In genomic region chr1:156742801-156743200, GRCh38 we compare ENCODE assay signal across 16 cellular contexts. TPM values are rescaled to one million over a fixed set of nuclear protein-coding genes. Genes with fewer than 3 reads are reported as not detected.
DNase-seq lines count a peak whose midpoint lies in the region; ATAC-seq and TF ChIP-seq lines count a peak whose summit lies in the region.
"Had no signal": no experiment of that assay in that cellular context is flagged by ENCODE, and none has a peak within 500 bp of the region (broad histone marks: within the 10 kb centered on the region; RNA-seq: fewer than 3 reads in every experiment).

No MANE protein-coding gene starts in this region.

- no peaks in the 10 kb centered on the region for H3K27me3 Mint-ChIP-seq in endodermal cell (ENCODE audit: insufficient read depth)
- no peaks in the 10 kb centered on the region for H3K27me3 Mint-ChIP-seq in stimulated activated naive B cell treated with anti-CD40 and anti-IgM and Interleukin-4, amounts not matched to agents 10 μg/mL and 1 μg/mL and 100 μg/mL, for 72 hours

- peaks cover 46% of the 10 kb centered on the region for H3K4me1 Mint-ChIP-seq in endodermal cell
- peaks cover 37 to 59% of the 10 kb centered on the region in 2 donors for H3K4me1 Mint-ChIP-seq in stimulated activated naive B cell treated with anti-CD40 and anti-IgM and Interleukin-4, amounts not matched to agents 10 μg/mL and 1 μg/mL and 100 μg/mL, for 72 hours

- intact Hi-C loops in Right ventricle myocardium superior (cut with DNase I), result no loop called here
- intact Hi-C loops in left ventricle myocardium inferior (cut with micrococcal nuclease), result no loop called here

- H3K9ac ChIP-seq in endodermal cell (ENCODE audit: extremely low read depth, low read length, poor library complexity, severe bottlenecking), result no peak overlapping the region

- POLR2A ChIA-PET in RWPE1 (lab: Yijun Ruan, JAX; ENCODE audit: low non-redundant PET), result no interaction called here

- H3K27me3 ChIP-seq in left ventricle myocardium inferior (ENCODE audit: low read depth) (no peaks in the 10 kb centered on the region), endodermal cell (ENCODE audit: control insufficient read depth, insufficient read depth, low read length, poor library complexity, severe bottlenecking) (no peaks in the 10 kb centered on the region)
- H3K27me3 ChIP-seq: sigmoid colon, upper lobe of right lung had no signal

- peaks cover 43% of the 10 kb centered on the region for H3K36me3 Mint-ChIP-seq in endodermal cell (ENCODE audit: low read depth)
- peaks cover 53 to 78% of the 10 kb centered on the region in 2 donors for H3K36me3 Mint-ChIP-seq in stimulated activated naive B cell treated with anti-CD40 and anti-IgM and Interleukin-4, amounts not matched to agents 10 μg/mL and 1 μg/mL and 100 μg/mL, for 72 hours

- H3K9me3 ChIP-seq in left ventricle myocardium inferior (replicated peaks), result no peaks in the 10 kb centered on the region
- H3K9me3 ChIP-seq in endodermal cell (ENCODE audit: control insufficient read depth, low read length), result no peaks in the 10 kb centered on the region
- H3K9me3 ChIP-seq: sigmoid colon, upper lobe of right lung had no signal

- H3K9me3 Mint-ChIP-seq in endodermal cell, result no peaks in the 10 kb centered on the region
- peaks cover 0 to 2% of the 10 kb centered on the region in 2 donors for H3K9me3 Mint-ChIP-seq in stimulated activated naive B cell treated with anti-CD40 and anti-IgM and Interleukin-4, amounts not matched to agents 10 μg/mL and 1 μg/mL and 100 μg/mL, for 72 hours

- peak overlapping the region; percentile 94 for H3K27ac Mint-ChIP-seq in endodermal cell
- peak overlapping the region; percentile 44 for H3K27ac Mint-ChIP-seq in stimulated activated naive B cell treated with anti-CD40 and anti-IgM and Interleukin-4, amounts not matched to agents 10 μg/mL and 1 μg/mL and 100 μg/mL, for 72 hours

- H3K4me3 Mint-ChIP-seq in endodermal cell, result no peak overlapping the region
- no peak overlapping the region for H3K4me3 Mint-ChIP-seq in stimulated activated naive B cell treated with anti-CD40 and anti-IgM and Interleukin-4, amounts not matched to agents 10 μg/mL and 1 μg/mL and 100 μg/mL, for 72 hours

- CTCF ChIA-PET in RWPE1 (lab: Yijun Ruan, JAX), result no interaction called here

- H3K4me1 ChIP-seq in left ventricle myocardium inferior, result peaks cover 62% of the 10 kb centered on the region
- peaks cover 20% of the 10 kb centered on the region for H3K4me1 ChIP-seq in endodermal cell (ENCODE audit: control insufficient read depth, insufficient read depth, low read length)

- ATAC-seq in Right ventricle myocardium superior (ENCODE audit: poor library complexity) (no peak), GM21381 (IDR thresholded peaks at IDR 0.05; ENCODE audit: unreplicated experiment) (no peak), GM19324 (IDR thresholded peaks at IDR 0.05; ENCODE audit: low FRiP score, unreplicated experiment) (no peak)
- ATAC-seq in stimulated activated naive B cell treated with anti-CD40 and anti-IgM and Interleukin-4, amounts not matched to agents 10 μg/mL and 1 μg/mL and 100 μg/mL, for 72 hours (replicated peaks), result no peak
- ATAC-seq: left ventricle myocardium superior, upper lobe of right lung had no signal

- WGBS in endodermal cell (ENCODE audit: insufficient coverage in 1 of 2, insufficient read length in 1 of 2), 2 experiments, result 90 to 100% methylated on average over 1 to 4 of the region's 4 CpGs

- TF ChIP-seq CTCF in left ventricle myocardium inferior (IDR thresholded peaks at IDR 0.05; ENCODE audit: borderline replicate concordance), result no peak
- no peak for TF ChIP-seq CTCF in RWPE1 (conservative IDR thresholded peaks at IDR 0.05; ENCODE audit: low read depth)
- TF ChIP-seq CTCF in endodermal cell (conservative IDR thresholded peaks at IDR 0.05), result no peak

- peak; percentile 4 for DNase-seq in Right ventricle myocardium superior
- no peak for DNase-seq in left ventricle myocardium inferior
- no peak for DNase-seq in RWPE1 (ENCODE audit: low spot score)
- no peak for DNase-seq in endodermal cell
- DNase-seq in stimulated activated naive B cell treated with anti-CD40 and anti-IgM and Interleukin-4, amounts not matched to agents 10 μg/mL and 1 μg/mL and 100 μg/mL, for 72 hours, result no peak
- no peak for DNase-seq in SKM-1 treated with dmso at 0.1 percent for 144 hours (lab: John Stamatoyannopoulos, UW; ENCODE audit: unreplicated experiment)
- DNase-seq: effector memory CD4-positive, alpha-beta T cell; left ventricle myocardium superior; MV-4-11; NCI-H748 treated with DMSO at 0.1 percent for 48 hours; sigmoid colon; stimulated activated CD4-positive, alpha-beta T cell treated with anti-CD3 and anti-CD28 coated beads, Interleukin-4, amount 100 ng/mL, for 4 hours; T-helper 9 cell; upper lobe of right lung had no signal

- H3K36me3 ChIP-seq in left ventricle myocardium inferior, result peaks cover 37% of the 10 kb centered on the region
- H3K36me3 ChIP-seq in endodermal cell (ENCODE audit: control insufficient read depth, insufficient read depth, low read length), result peaks cover 61% of the 10 kb centered on the region

- H3K4me3 ChIP-seq in left ventricle myocardium inferior (no peak overlapping the region), endodermal cell (ENCODE audit: low read length) (no peak overlapping the region)
- H3K4me3 ChIP-seq: sigmoid colon, upper lobe of right lung had no signal

- H3K27ac ChIP-seq in left ventricle myocardium inferior (replicated peaks), result no peak overlapping the region
- H3K27ac ChIP-seq in RWPE1, result peak overlapping the region; percentile 74
- H3K27ac ChIP-seq in endodermal cell (ENCODE audit: low read depth, low read length), result no peak overlapping the region
- H3K27ac ChIP-seq: upper lobe of right lung had no signal

RNA-seq across cellular contexts. Expression of gene MRPL24, which starts 1.9 kb away (rescaled TPM):
- 99.8 TPM for total RNA-seq in Right ventricle myocardium superior
- 92.1 TPM for total RNA-seq in left ventricle myocardium inferior
- total RNA-seq in endodermal cell, result 10 to 100 TPM; 32.2 to 35.5 TPM
- polyA plus RNA-seq in endodermal cell (2013, experiment 1 of 2), result 34.7 TPM
- 30.8 TPM for polyA plus RNA-seq in endodermal cell (2013, experiment 2 of 2)

RNA-seq across cellular contexts. Expression of gene HDGF, which starts 8.7 kb away (rescaled TPM):
- total RNA-seq in Right ventricle myocardium superior (185 TPM), left ventricle myocardium inferior (145 TPM), endodermal cell (100 to 1,000 TPM; 493 to 495 TPM)
- 307 TPM for polyA plus RNA-seq in endodermal cell (2013, experiment 1 of 2)
- 299 TPM for polyA plus RNA-seq in endodermal cell (2013, experiment 2 of 2)

RNA-seq across cellular contexts. Expression of gene ISG20L2, which starts 14.2 kb away (rescaled TPM):
- 12.3 TPM for total RNA-seq in Right ventricle myocardium superior
- 11.5 TPM for total RNA-seq in left ventricle myocardium inferior
- 10 to 100 TPM; 37.2 to 39.9 TPM for total RNA-seq in endodermal cell
- 31.9 TPM for polyA plus RNA-seq in endodermal cell (2013, experiment 1 of 2)
- polyA plus RNA-seq in endodermal cell (2013, experiment 2 of 2), result 32.0 TPM

RNA-seq across cellular contexts. Expression of gene METTL25B, which starts 14.5 kb away (rescaled TPM):
- total RNA-seq in Right ventricle myocardium superior, result 14.4 TPM
- total RNA-seq in left ventricle myocardium inferior, result 18.1 TPM
- total RNA-seq in endodermal cell, result 10 to 100 TPM; 25.9 to 35.5 TPM
- 36.0 TPM for polyA plus RNA-seq in endodermal cell (2013, experiment 1 of 2)
- 33.1 TPM for polyA plus RNA-seq in endodermal cell (2013, experiment 2 of 2)

RNA-seq across cellular contexts. Expression of gene PRCC, which starts 24.5 kb away (rescaled TPM):
- total RNA-seq in Right ventricle myocardium superior, result 39.4 TPM
- total RNA-seq in left ventricle myocardium inferior, result 36.3 TPM
- 100 to 1,000 TPM; 108 to 111 TPM for total RNA-seq in endodermal cell
- polyA plus RNA-seq in endodermal cell (2013, experiment 1 of 2), result 81.7 TPM
- polyA plus RNA-seq in endodermal cell (2013, experiment 2 of 2), result 91.9 TPM
